ENCODE assay signal across 2 cellular contexts in genomic region chr19:34484328-34484727, GRCh38.
TF ChIP-seq lines count a peak whose summit lies in the region.

No MANE protein-coding gene starts in this region.

TF ChIP-seq in IMR-90, 13 proteins besides CTCF, POLR2A, EP300 and RAD21:
- no peak for TF ChIP-seq USF2 (IDR thresholded peaks at IDR 0.05; ENCODE audit: low read depth, low read length)
- TF ChIP-seq NFE2L2 (IDR thresholded peaks at IDR 0.05; ENCODE audit: low read depth, low read length): no peak
- TF ChIP-seq CEBPB (IDR thresholded peaks at IDR 0.05; ENCODE audit: low read depth, low read length): no peak
- no peak for TF ChIP-seq MAZ (IDR thresholded peaks at IDR 0.05; ENCODE audit: borderline replicate concordance, low read depth, low read length)
- no peak for TF ChIP-seq ELK1 (IDR thresholded peaks at IDR 0.05; ENCODE audit: borderline replicate concordance, low read depth, low read length)
- TF ChIP-seq SMC3 (IDR thresholded peaks at IDR 0.05; ENCODE audit: low read depth, low read length): no peak
- TF ChIP-seq MAFK (IDR thresholded peaks at IDR 0.05; ENCODE audit: low read depth, low read length): no peak
- TF ChIP-seq RCOR1 (IDR thresholded peaks at IDR 0.05; ENCODE audit: insufficient replicate concordance, low read length): no peak
- no peak for TF ChIP-seq CHD1 (IDR thresholded peaks at IDR 0.05; ENCODE audit: low read depth, low read length)
- no peak for TF ChIP-seq RFX5 (IDR thresholded peaks at IDR 0.05; ENCODE audit: low read depth, low read length)
- TF ChIP-seq FOS (IDR thresholded peaks at IDR 0.05; ENCODE audit: low read depth, low read length): no peak
- no peak for TF ChIP-seq BHLHE40 (IDR thresholded peaks at IDR 0.05; ENCODE audit: low read depth, low read length)
- TF ChIP-seq MXI1 (IDR thresholded peaks at IDR 0.05; ENCODE audit: borderline replicate concordance, low read depth, low read length): no peak

TF ChIP-seq in H1, 55 proteins besides CTCF, POLR2A, EP300 and RAD21:
- TF ChIP-seq HDAC6 (IDR thresholded peaks at IDR 0.05; ENCODE audit: low read depth, low read length) (no peak), GABPA (IDR thresholded peaks at IDR 0.05; ENCODE audit: borderline replicate concordance, insufficient read depth, low read length) (no peak), RNF2 (IDR thresholded peaks at IDR 0.05; ENCODE audit: borderline replicate concordance, low read depth, low read length, missing control alignments, poor library complexity, severe bottlenecking) (no peak)
TF ChIP-seq in H1: peak in this region for 0.
